ENCODE assay signal across 27 cellular contexts in the genomic region with DNA sequence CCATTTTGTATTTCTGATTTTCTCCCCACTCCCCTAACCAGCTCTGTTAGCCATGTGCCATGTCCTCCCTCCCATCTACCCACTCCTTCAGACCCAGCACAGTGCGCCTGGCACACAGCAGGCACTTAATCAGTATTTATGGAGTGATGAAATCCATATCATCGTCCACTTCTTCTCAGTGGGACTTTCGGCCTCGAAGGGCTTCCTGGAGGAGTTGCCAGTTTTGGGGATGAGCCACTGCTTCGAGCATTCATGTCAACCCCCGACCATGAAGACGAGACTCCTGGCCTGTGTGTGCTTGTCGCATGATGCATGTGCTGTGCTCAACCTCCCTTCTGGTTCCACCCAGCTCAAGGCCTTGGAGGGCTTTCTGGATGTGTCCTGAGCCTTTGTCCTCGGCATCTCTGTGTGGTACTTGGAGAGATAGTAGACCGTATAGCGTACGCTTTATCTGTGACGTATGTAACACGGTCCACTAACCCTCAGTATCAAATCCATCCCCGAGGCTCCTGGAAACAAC.
DNase-seq lines count a peak whose midpoint lies in the region; ATAC-seq and TF ChIP-seq lines count a peak whose summit lies in the region.
"Had no signal": no experiment of that assay in that cellular context is flagged by ENCODE, and none has a peak within 500 bp of the region (broad histone marks: within the 10 kb centered on the region; RNA-seq: fewer than 3 reads in every experiment).

No MANE protein-coding gene starts in this region.

- DNase-seq in activated effector memory CD4-positive, alpha-beta T cell treated with anti-CD3 and anti-CD28 coated beads, Interleukin-2, amount 50 U/mL, for 16 hours = peak; percentile 24
- no peak for DNase-seq in activated effector memory CD4-positive, alpha-beta T cell treated with Interleukin-2 at 50 U/mL for 16 hours
- DNase-seq in Peyer's patch (peak in 2 of 3 donors; percentile 14 to 17), esophagus muscularis mucosa (ENCODE audit: extremely low spot score) (peak; percentile 80), spleen (peak; percentile 43), GM10266 (ENCODE audit: extremely low spot score) (no peak)
- DNase-seq: activated CD4-positive, alpha-beta T cell treated with anti-CD3 and anti-CD28 coated beads, Interleukin-2, amount 10 ng/mL, durations not matched to agents 24 days and 14 days; activated naive CD4-positive, alpha-beta T cell treated with Interleukin-2 at 50 U/mL for 16 hours; activated T-cell treated with anti-CD3 and anti-CD28 coated beads, Interleukin-2, amount 50 U/mL, for 4 hours; amniotic stem cell; brain microvascular endothelial cell; Calu3; CD4-positive, CD25-positive, alpha-beta regulatory T cell; DMS79; effector CD4-positive, alpha-beta T cell; GDM1; immature natural killer cell; NCI-H1436 treated with DMSO at 0.1 percent for 48 hours; NCI-H345; NCI-H69; stimulated activated CD4-positive, alpha-beta T cell treated with anti-CD3 and anti-CD28 coated beads, Interleukin-15, amount 100 ng/mL, for 24 hours; stimulated activated naive B cell treated with anti-CD40 and anti-IgM and Interleukin-4, amounts not matched to agents 10 μg/mL and 1 μg/mL and 100 μg/mL, for 72 hours; SW 1271 had no signal

- H3K27ac ChIP-seq in Peyer's patch = no peak overlapping the region
- no peak overlapping the region for H3K27ac ChIP-seq in esophagus muscularis mucosa (replicated peaks in 1 of 4)
- H3K27ac ChIP-seq in spleen = no peak overlapping the region
- H3K27ac ChIP-seq: brain microvascular endothelial cell, epithelial cell of prostate had no signal

- TF ChIP-seq EP300 in esophagus muscularis mucosa (IDR thresholded peaks at IDR 0.05) = no peak

- TF ChIP-seq CTCF in Peyer's patch (IDR thresholded peaks at IDR 0.05) (no peak), esophagus muscularis mucosa (IDR thresholded peaks at IDR 0.05) (no peak), spleen (IDR thresholded peaks at IDR 0.05 in 8 of 11, conservative IDR thresholded peaks at IDR 0.05 in 3 of 11) (no peak), GM10266 (IDR thresholded peaks at IDR 0.05; ENCODE audit: control insufficient read depth, insufficient read depth, low read depth, missing control alignments) (no peak)

- H3K27me3 ChIP-seq in Peyer's patch (no peaks in the 10 kb centered on the region), esophagus muscularis mucosa (peaks cover 0 to 25% (median 0%) of the 10 kb centered on the region in 4 donors), spleen (replicated peaks in 1 of 7) (peaks cover 0 to 5% (median 0%) of the 10 kb centered on the region in 7 donors)
- H3K27me3 ChIP-seq: brain microvascular endothelial cell had no signal

- no peaks in the 10 kb centered on the region for H3K36me3 ChIP-seq in Peyer's patch
- H3K36me3 ChIP-seq in esophagus muscularis mucosa = no peaks in the 10 kb centered on the region
- peaks cover 0 to 15% (median 0%) of the 10 kb centered on the region in 6 donors for H3K36me3 ChIP-seq in spleen

- TF ChIP-seq POLR2A in Peyer's patch (IDR thresholded peaks at IDR 0.05) (no peak), esophagus muscularis mucosa (IDR thresholded peaks at IDR 0.05; ENCODE audit: low read depth) (no peak), spleen (IDR thresholded peaks at IDR 0.05) (no peak)

- ATAC-seq in HG03378 (IDR thresholded peaks at IDR 0.05; ENCODE audit: unreplicated experiment) = no peak
- ATAC-seq in GM18861 (IDR thresholded peaks at IDR 0.05; ENCODE audit: unreplicated experiment) = no peak
- ATAC-seq: activated T-cell treated with anti-CD3 and anti-CD28 coated beads, Interleukin-2, amount 50 U/mL, for 4 hours; HCT116; stimulated activated naive B cell treated with anti-CD40 and anti-IgM and Interleukin-4, amounts not matched to agents 10 μg/mL and 1 μg/mL and 100 μg/mL, for 72 hours had no signal

- H3K4me3 ChIP-seq in Peyer's patch (no peak overlapping the region), esophagus muscularis mucosa (no peak overlapping the region), spleen (no peak overlapping the region)

- 94% methylated on average over 11 of the region's 15 CpGs for WGBS in esophagus muscularis mucosa
- 87 to 96% (median 90%) methylated on average over 15 of the region's 15 CpGs for WGBS in spleen, 5 donors

- H3K4me1 ChIP-seq in Peyer's patch = no peaks in the 10 kb centered on the region
- H3K4me1 ChIP-seq in esophagus muscularis mucosa = no peaks in the 10 kb centered on the region
- H3K4me1 ChIP-seq in spleen = no peaks in the 10 kb centered on the region

- H3K9me3 ChIP-seq in Peyer's patch = no peaks in the 10 kb centered on the region
- no peaks in the 10 kb centered on the region for H3K9me3 ChIP-seq in esophagus muscularis mucosa
- no peaks in the 10 kb centered on the region for H3K9me3 ChIP-seq in spleen

- intact Hi-C loops in esophagus muscularis mucosa (cut with DNase I) = no loop called here
- intact Hi-C loops in spleen (cut with DNase I; ENCODE audit: low total_unique reads) = no loop called here

Comparison
In these comparisons a context has a peak if more than half of its experiments do, and no peak if none do; other contexts are left out.
1. DNase-seq: peak in activated effector memory CD4-positive, alpha-beta T cell treated with anti-CD3 and anti-CD28 coated beads, Interleukin-2, amount 50 U/mL, for 16 hours (single experiment), Peyer's patch (2 of 3), esophagus muscularis mucosa (single experiment) and spleen (single experiment); none in activated effector memory CD4-positive, alpha-beta T cell treated with Interleukin-2 at 50 U/mL for 16 hours (single experiment) and GM10266 (single experiment).